18 cellular contexts compared by ENCODE assay signal in the genomic region with DNA sequence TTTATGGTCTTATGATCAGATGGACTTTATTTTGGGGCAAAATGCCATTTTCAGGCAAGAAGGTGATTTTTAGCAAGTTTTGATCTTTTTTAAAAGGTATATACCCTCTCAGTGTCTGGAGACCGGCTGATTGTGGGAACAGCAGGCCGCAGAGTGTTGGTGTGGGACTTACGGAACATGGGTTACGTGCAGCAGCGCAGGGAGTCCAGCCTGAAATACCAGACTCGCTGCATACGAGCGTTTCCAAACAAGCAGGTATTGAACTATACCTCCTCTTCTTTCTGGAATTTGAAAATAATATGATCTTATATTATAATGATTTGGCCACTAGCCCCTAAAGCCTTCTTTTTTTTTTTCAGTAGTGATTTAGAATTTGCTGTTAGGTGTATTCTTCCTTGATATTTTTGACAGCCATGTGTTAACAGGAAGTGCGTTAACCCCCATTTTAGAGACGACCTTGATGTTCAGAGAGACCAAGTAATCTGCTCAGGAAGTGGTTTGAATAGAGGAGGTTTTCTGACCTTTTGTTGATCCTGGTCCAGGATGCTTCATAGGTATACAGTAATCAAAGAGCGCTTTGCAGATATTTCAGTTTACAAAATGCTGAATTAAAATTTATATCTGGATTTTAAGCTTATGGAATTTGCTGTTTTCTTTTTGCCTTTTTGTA. TPM values are rescaled to one million over a fixed set of nuclear protein-coding genes. Genes with fewer than 3 reads are reported as not detected.
A peak's percentile ranks its signal among the peaks of the same experiment; 100 is the strongest.
DNase-seq lines count a peak whose midpoint lies in the region; ATAC-seq, FAIRE-seq and TF ChIP-seq lines count a peak whose summit lies in the region.
"Had no signal": no experiment of that assay in that cellular context is flagged by ENCODE, and none has a peak within 500 bp of the region (broad histone marks: within the 10 kb centered on the region; RNA-seq: fewer than 3 reads in every experiment).

No MANE protein-coding gene starts in this region.

- no peaks in the 10 kb centered on the region for H3K9me3 ChIP-seq in spleen
- H3K9me3 ChIP-seq: neutrophil, suprapubic skin had no signal

- H3K36me3 Mint-ChIP-seq in activated T-cell treated with anti-CD3 and anti-CD28 coated beads, Interleukin-2, amount 50 U/mL, for 4 hours (ENCODE audit: insufficient read depth), result peaks cover 66% of the 10 kb centered on the region
- peaks cover 66% of the 10 kb centered on the region for H3K36me3 Mint-ChIP-seq in activated naive CD8-positive, alpha-beta T cell treated with anti-CD3 and anti-CD28 coated beads for 36 hours

- peaks cover 68% of the 10 kb centered on the region for H3K4me1 Mint-ChIP-seq in activated T-cell treated with anti-CD3 and anti-CD28 coated beads, Interleukin-2, amount 50 U/mL, for 4 hours (ENCODE audit: low read depth)
- H3K4me1 Mint-ChIP-seq in activated naive CD8-positive, alpha-beta T cell treated with anti-CD3 and anti-CD28 coated beads for 36 hours, result peaks cover 64% of the 10 kb centered on the region

- peak overlapping the region; percentile 71 for H3K27ac Mint-ChIP-seq in activated naive CD8-positive, alpha-beta T cell treated with anti-CD3 and anti-CD28 coated beads for 36 hours

- peaks cover 0 to 98% (median 68%) of the 10 kb centered on the region in 6 donors for H3K36me3 ChIP-seq in spleen

- WGBS in spleen, 5 donors, result 69 to 78% (median 74%) methylated on average over 11 of the region's 11 CpGs

- DNase-seq in activated T-cell treated with anti-CD3 and anti-CD28 coated beads, Interleukin-2, amount 50 U/mL, for 4 hours, result no peak
- no peak for DNase-seq in activated T-cell treated with anti-CD3 and anti-CD28 coated beads, Interleukin-2, amount 50 U/mL, for 1 hour
- DNase-seq in NB4 (ENCODE audit: low read depth), result peak; percentile 19
- DNase-seq in activated naive CD8-positive, alpha-beta T cell treated with anti-CD3 and anti-CD28 coated beads for 36 hours, result no peak
- DNase-seq in spleen, result no peak
- DNase-seq in SIG-M5 (lab: John Stamatoyannopoulos, UW), result no peak
- no peak for DNase-seq in urothelium cell line (ENCODE audit: low spot score)
- no peak for DNase-seq in nucleus accumbens (lab: John Stamatoyannopoulos, UW)
- DNase-seq: anterior cingulate cortex, Calu3, foreskin fibroblast, GOT3, NCI-H1930, NCI-H524, PC-9, right cardiac atrium had no signal

- H3K9me3 Mint-ChIP-seq in activated T-cell treated with anti-CD3 and anti-CD28 coated beads, Interleukin-2, amount 50 U/mL, for 4 hours, result no peaks in the 10 kb centered on the region
- H3K9me3 Mint-ChIP-seq in activated naive CD8-positive, alpha-beta T cell treated with anti-CD3 and anti-CD28 coated beads for 36 hours, result peaks cover 2% of the 10 kb centered on the region

- peak; percentile 71 to 82 for ATAC-seq in activated T-cell treated with anti-CD3 and anti-CD28 coated beads, Interleukin-2, amount 50 U/mL, for 4 hours
- ATAC-seq: right cardiac atrium had no signal

- peak overlapping the region; percentile 42 for H3K4me3 Mint-ChIP-seq in activated T-cell treated with anti-CD3 and anti-CD28 coated beads, Interleukin-2, amount 50 U/mL, for 4 hours
- H3K4me3 Mint-ChIP-seq in activated naive CD8-positive, alpha-beta T cell treated with anti-CD3 and anti-CD28 coated beads for 36 hours, result peak overlapping the region; percentile 44

- H3K4me3 ChIP-seq in NB4 (ENCODE audit: low read depth, low read length) (no peak overlapping the region), spleen (no peak overlapping the region)
- H3K4me3 ChIP-seq: PC-9, suprapubic skin had no signal

- H3K27me3 ChIP-seq in spleen (replicated peaks in 1 of 7), result no peaks in the 10 kb centered on the region
- H3K27me3 ChIP-seq: neutrophil, suprapubic skin had no signal

- intact Hi-C loops in spleen (cut with DNase I; ENCODE audit: low total_unique reads), result no loop called here

- peak overlapping the region in 6 of 8 donors; percentile 13 to 72 (median 51) for H3K27ac ChIP-seq in spleen
- H3K27ac ChIP-seq: neutrophil, PC-9, suprapubic skin had no signal

- no peak for FAIRE-seq in urothelium cell line (lab: Jason Lieb, UNC)

- no peaks in the 10 kb centered on the region for H3K27me3 Mint-ChIP-seq in activated T-cell treated with anti-CD3 and anti-CD28 coated beads, Interleukin-2, amount 50 U/mL, for 4 hours (ENCODE audit: low read depth)
- no peaks in the 10 kb centered on the region for H3K27me3 Mint-ChIP-seq in activated naive CD8-positive, alpha-beta T cell treated with anti-CD3 and anti-CD28 coated beads for 36 hours

- TF ChIP-seq CTCF in NB4 (IDR thresholded peaks at IDR 0.05; ENCODE audit: low read depth, low read length) (no peak), spleen (IDR thresholded peaks at IDR 0.05 in 8 of 11, conservative IDR thresholded peaks at IDR 0.05 in 3 of 11) (no peak)

- peaks cover 18 to 83% (median 56%) of the 10 kb centered on the region in 6 donors for H3K4me1 ChIP-seq in spleen

- no peak for TF ChIP-seq POLR2A in NB4 (IDR thresholded peaks at IDR 0.05; ENCODE audit: extremely low read depth, insufficient read length)
- no peak for TF ChIP-seq POLR2A in spleen (IDR thresholded peaks at IDR 0.05)

RNA-seq across cellular contexts. Expression of a gene that starts 6.2 kb away (rescaled TPM):
- 100 to 1,000 TPM; 169 to 185 (median 173) TPM for total RNA-seq in activated T-cell treated with anti-CD3 and anti-CD28 coated beads, Interleukin-2, amount 50 U/mL, for 4 hours
- 100 to 1,000 TPM; 257 to 258 TPM for total RNA-seq in activated naive CD8-positive, alpha-beta T cell treated with anti-CD3 and anti-CD28 coated beads for 36 hours
- 100 to 1,000 TPM in 4 of 7 donors, 10 to 100 TPM in 3; 94.2 to 193 (median 111) TPM for total RNA-seq in spleen
- 10 to 100 TPM; 33.7 to 65.1 (median 62.2) TPM for polyA plus RNA-seq in spleen

RNA-seq across cellular contexts. Expression of a gene that starts 12.5 kb away (rescaled TPM):
- under 1 TPM in 1 of 3 donors, not detected in 2; 0.11 TPM for total RNA-seq in activated T-cell treated with anti-CD3 and anti-CD28 coated beads, Interleukin-2, amount 50 U/mL, for 4 hours
- total RNA-seq in activated naive CD8-positive, alpha-beta T cell treated with anti-CD3 and anti-CD28 coated beads for 36 hours, result under 1 TPM in 1 of 2 experiments, not detected in 1; 0.12 TPM
- total RNA-seq in spleen, result not detected
- under 1 TPM in 1 of 3 donors, not detected in 2; 0.08 TPM for polyA plus RNA-seq in spleen
- total RNA-seq: Calu3, PC-9, right cardiac atrium, suprapubic skin had no signal
- polyA plus RNA-seq: right cardiac atrium had no signal

RNA-seq across cellular contexts. Expression of a gene that starts 24.7 kb away (rescaled TPM):
- under 1 TPM in 1 of 3 donors, not detected in 2; 0.16 TPM for total RNA-seq in activated T-cell treated with anti-CD3 and anti-CD28 coated beads, Interleukin-2, amount 50 U/mL, for 4 hours
- under 1 TPM; 0.19 to 0.24 TPM for total RNA-seq in activated naive CD8-positive, alpha-beta T cell treated with anti-CD3 and anti-CD28 coated beads for 36 hours
- total RNA-seq in spleen, result not detected
- polyA plus RNA-seq in spleen, result not detected
- total RNA-seq: Calu3, PC-9, right cardiac atrium, suprapubic skin had no signal
- polyA plus RNA-seq: right cardiac atrium had no signal
